In the genomic region with DNA sequence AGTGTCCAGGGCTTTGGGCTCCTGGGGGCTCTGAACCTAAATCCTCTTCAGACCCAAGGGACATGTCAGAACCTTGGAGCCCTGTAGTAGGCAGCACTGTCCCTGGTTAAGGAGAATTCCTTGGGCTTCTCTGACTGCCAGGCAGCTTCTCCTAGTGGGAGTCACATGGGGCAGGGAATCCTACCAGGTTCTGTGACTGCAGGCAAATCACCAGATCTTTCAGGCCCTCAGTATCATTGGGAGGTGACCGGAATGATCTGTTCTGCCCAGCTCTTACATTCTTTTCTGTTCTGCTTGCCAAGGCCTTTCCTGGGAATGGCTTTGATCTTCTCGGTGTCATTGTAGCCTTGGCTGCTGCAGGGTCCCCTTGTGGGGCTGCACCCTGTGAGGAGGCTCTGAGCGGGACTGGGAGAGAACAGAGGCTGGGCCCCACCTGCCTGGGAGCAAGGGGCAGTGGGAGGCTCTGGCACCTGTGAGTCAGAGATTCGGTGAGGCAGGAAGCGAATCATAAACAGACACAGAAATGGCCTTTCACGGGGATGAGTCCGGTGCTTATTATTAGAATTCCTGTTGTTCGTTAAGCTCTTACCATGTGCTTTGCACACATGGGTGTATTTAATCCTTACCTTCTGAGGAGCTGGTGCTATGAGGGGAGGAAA, we compare ENCODE assay signal across 1 cellular context.
TF ChIP-seq lines count a peak whose summit lies in the region.

No MANE protein-coding gene starts in this region.

TF ChIP-seq in IMR-90, 13 proteins besides CTCF, POLR2A, EP300 and RAD21 (continued from another document):
- no peak for TF ChIP-seq RCOR1 (IDR thresholded peaks at IDR 0.05; ENCODE audit: insufficient replicate concordance, low read length)
- TF ChIP-seq, protein P1, sequence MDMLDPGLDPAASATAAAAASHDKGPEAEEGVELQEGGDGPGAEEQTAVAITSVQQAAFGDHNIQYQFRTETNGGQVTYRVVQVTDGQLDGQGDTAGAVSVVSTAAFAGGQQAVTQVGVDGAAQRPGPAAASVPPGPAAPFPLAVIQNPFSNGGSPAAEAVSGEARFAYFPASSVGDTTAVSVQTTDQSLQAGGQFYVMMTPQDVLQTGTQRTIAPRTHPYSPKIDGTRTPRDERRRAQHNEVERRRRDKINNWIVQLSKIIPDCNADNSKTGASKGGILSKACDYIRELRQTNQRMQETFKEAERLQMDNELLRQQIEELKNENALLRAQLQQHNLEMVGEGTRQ (IDR thresholded peaks at IDR 0.05; ENCODE audit: low read depth, low read length): peak; percentile 74
- TF ChIP-seq, protein P2, sequence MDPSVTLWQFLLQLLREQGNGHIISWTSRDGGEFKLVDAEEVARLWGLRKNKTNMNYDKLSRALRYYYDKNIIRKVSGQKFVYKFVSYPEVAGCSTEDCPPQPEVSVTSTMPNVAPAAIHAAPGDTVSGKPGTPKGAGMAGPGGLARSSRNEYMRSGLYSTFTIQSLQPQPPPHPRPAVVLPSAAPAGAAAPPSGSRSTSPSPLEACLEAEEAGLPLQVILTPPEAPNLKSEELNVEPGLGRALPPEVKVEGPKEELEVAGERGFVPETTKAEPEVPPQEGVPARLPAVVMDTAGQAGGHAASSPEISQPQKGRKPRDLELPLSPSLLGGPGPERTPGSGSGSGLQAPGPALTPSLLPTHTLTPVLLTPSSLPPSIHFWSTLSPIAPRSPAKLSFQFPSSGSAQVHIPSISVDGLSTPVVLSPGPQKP (IDR thresholded peaks at IDR 0.05; ENCODE audit: borderline replicate concordance, low read depth, low read length): no peak
- TF ChIP-seq SMC3 (IDR thresholded peaks at IDR 0.05; ENCODE audit: low read depth, low read length): no peak
- 0 out of 2 replicates have a peak, but pooled peaks have one; percentile 60 for TF ChIP-seq MXI1 (IDR thresholded peaks at IDR 0.05; ENCODE audit: borderline replicate concordance, low read depth, low read length)
- TF ChIP-seq MAZ (IDR thresholded peaks at IDR 0.05; ENCODE audit: borderline replicate concordance, low read depth, low read length): peak; percentile 14; the same call in 1 of the 2 replicates
- TF ChIP-seq RFX5 (IDR thresholded peaks at IDR 0.05; ENCODE audit: low read depth, low read length): no peak
- TF ChIP-seq CHD1 (IDR thresholded peaks at IDR 0.05; ENCODE audit: low read depth, low read length): no peak
